ENCODE assay signal across 23 cellular contexts in the genomic region with DNA sequence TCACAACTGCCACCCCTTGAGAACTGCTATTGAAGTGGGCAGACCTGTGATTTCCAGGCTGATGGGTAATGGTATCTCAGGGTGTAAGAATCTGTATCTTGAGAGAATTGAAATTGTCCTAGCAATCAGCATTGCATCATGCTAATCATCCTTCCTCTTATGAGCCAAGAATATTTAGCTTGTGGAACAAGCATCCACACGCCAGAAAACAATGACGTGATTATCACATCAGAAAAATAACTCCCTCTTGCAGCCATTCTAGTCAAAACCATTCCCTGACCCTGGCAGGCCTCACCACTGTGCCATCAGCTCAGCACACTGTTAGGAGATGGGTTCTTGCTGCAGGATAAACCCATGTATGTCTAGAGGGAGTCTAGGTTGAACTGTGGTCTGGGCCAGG. TPM values are rescaled to one million over a fixed set of nuclear protein-coding genes. Genes with fewer than 3 reads are reported as not detected.
"Had no signal": no experiment of that assay in that cellular context is flagged by ENCODE, and none has a peak within 500 bp of the region (broad histone marks: within the 10 kb centered on the region; RNA-seq: fewer than 3 reads in every experiment).

No MANE protein-coding gene starts in this region.

- H3K36me3 ChIP-seq: ovary, thyroid gland, upper lobe of right lung had no signal

- ATAC-seq: effector memory CD8-positive, alpha-beta T cell; natural killer cell treated with Interleukin-12 subunit alpha and Interleukin-12 subunit beta and Interleukin-15 and Interleukin-18, amount 100 ng/mL, for 72 hours; psoas muscle; right cardiac atrium; stimulated activated naive CD8-positive, alpha-beta T cell treated with anti-CD3 and anti-CD28 coated beads, Interleukin-15, Interleukin-2, amounts not matched to agents 100 U/mL and 50 U/mL, for 24 hours; T-cell; upper lobe of right lung had no signal

- H3K27ac ChIP-seq: ovary, psoas muscle, thyroid gland, upper lobe of right lung had no signal

- H3K4me3 ChIP-seq: dorsolateral prefrontal cortex, ovary, psoas muscle, thyroid gland, upper lobe of right lung had no signal

- H3K4me3 Mint-ChIP-seq: activated naive CD4-positive, alpha-beta T cell treated with anti-CD3 and anti-CD28 coated beads, Interleukin-2, amount 50 U/mL, for 24 hours; brain; effector memory CD8-positive, alpha-beta T cell; memory B cell; natural killer cell treated with Interleukin-12 subunit alpha and Interleukin-12 subunit beta and Interleukin-15 and Interleukin-18, amount 100 ng/mL, for 72 hours; T-cell; T-helper 2 cell treated with Interferon-gamma antibody and Interleukin-4, amounts not matched to agents 5 μg/mL and 100 μg/mL, for 36 hours had no signal

- H3K27me3 Mint-ChIP-seq: brain had no signal

- DNase-seq: activated CD4-positive, alpha-beta T cell treated with anti-CD3 and anti-CD28 coated beads for 1 hour; activated gamma-delta T cell treated with Interleukin-2 at 50 U/mL for 16 hours; activated T-cell treated with anti-CD3 and anti-CD28 coated beads, Interleukin-2, amount 50 U/mL, for 1 hour; aorta; central memory CD4-positive, alpha-beta T cell; dorsolateral prefrontal cortex; effector memory CD8-positive, alpha-beta T cell; hippocampal formation; ovary; psoas muscle; right cardiac atrium; stimulated activated CD4-positive, alpha-beta T cell treated with anti-CD3 and anti-CD28 coated beads, Interleukin-12 subunit alpha, Interleukin-12 subunit beta, amount 100 ng/mL, for 4 hours; stimulated activated CD4-positive, alpha-beta T cell treated with anti-CD3 and anti-CD28 coated beads, Interleukin-4, amount 100 ng/mL, for 4 hours; stimulated activated naive CD8-positive, alpha-beta T cell treated with anti-CD3 and anti-CD28 coated beads, Interleukin-15, Interleukin-2, amounts not matched to agents 100 U/mL and 50 U/mL, for 24 hours; T-cell; thyroid gland; upper lobe of right lung had no signal

- H3K27ac Mint-ChIP-seq: activated naive CD4-positive, alpha-beta T cell treated with anti-CD3 and anti-CD28 coated beads, Interleukin-2, amount 50 U/mL, for 24 hours; effector memory CD8-positive, alpha-beta T cell; memory B cell; natural killer cell treated with Interleukin-12 subunit alpha and Interleukin-12 subunit beta and Interleukin-15 and Interleukin-18, amount 100 ng/mL, for 72 hours; T-cell; T-helper 2 cell treated with Interferon-gamma antibody and Interleukin-4, amounts not matched to agents 5 μg/mL and 100 μg/mL, for 36 hours had no signal

- H3K9me3 Mint-ChIP-seq: activated naive CD4-positive, alpha-beta T cell treated with anti-CD3 and anti-CD28 coated beads, Interleukin-2, amount 50 U/mL, for 24 hours; effector memory CD8-positive, alpha-beta T cell; natural killer cell treated with Interleukin-12 subunit alpha and Interleukin-12 subunit beta and Interleukin-15 and Interleukin-18, amount 100 ng/mL, for 72 hours; T-cell; T-helper 2 cell treated with Interferon-gamma antibody and Interleukin-4, amounts not matched to agents 5 μg/mL and 100 μg/mL, for 36 hours had no signal

- H3K36me3 Mint-ChIP-seq: brain; natural killer cell treated with Interleukin-12 subunit alpha and Interleukin-12 subunit beta and Interleukin-15 and Interleukin-18, amount 100 ng/mL, for 72 hours; T-cell had no signal

- H3K4me1 Mint-ChIP-seq: activated naive CD4-positive, alpha-beta T cell treated with anti-CD3 and anti-CD28 coated beads, Interleukin-2, amount 50 U/mL, for 24 hours; brain had no signal

- H3K4me1 ChIP-seq: thyroid gland had no signal

- H3K27me3 ChIP-seq: ovary, thyroid gland had no signal

RNA-seq across cellular contexts. Expression of a gene that starts 6.7 kb away (rescaled TPM):
- total RNA-seq: aorta; natural killer cell treated with Interleukin-12 subunit alpha and Interleukin-12 subunit beta and Interleukin-15 and Interleukin-18, amount 100 ng/mL, for 72 hours; psoas muscle; right cardiac atrium; subcutaneous adipose tissue; upper lobe of right lung had no signal
- polyA plus RNA-seq: aorta had no signal
